Comparison of ENCODE assay signal across 2 cellular contexts in the genomic region with DNA sequence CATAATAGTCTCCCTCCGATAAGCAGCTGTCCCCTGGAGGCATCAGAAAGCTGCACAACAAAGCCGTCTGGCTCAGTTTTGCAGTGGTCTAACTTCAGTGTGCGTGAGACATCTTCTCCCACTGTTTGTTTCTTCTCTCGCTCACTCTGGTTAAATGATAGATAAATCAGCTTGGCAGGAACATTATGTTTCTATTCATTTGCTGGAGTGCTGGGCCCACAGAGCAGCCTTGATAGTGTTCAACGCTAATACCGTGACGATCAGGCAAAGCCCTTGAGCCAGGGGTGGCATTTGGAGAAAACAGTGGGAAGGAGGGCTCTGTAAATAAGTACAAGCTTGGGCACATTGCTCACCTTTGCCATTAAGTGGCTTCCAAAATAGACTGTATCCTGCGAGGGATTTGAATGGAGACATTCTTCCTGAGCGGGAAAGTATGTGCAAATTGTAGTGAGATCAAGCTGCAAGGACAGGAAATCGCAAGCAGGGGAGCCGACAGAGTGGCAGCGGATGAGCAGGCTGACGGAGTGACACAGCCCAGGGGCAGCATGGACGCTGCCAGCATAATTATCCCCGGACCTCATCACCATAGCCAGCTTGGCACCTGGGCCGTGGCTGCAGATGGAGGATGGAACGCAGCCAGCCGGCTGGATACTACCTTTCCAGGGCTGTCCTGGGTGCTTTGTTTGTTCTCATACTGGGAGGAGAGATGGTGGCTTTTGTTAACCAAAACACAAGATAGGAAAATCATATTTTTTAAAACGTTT.
TF ChIP-seq lines count a peak whose summit lies in the region.

No MANE protein-coding gene starts in this region.

TF ChIP-seq in SK-N-SH, 30 proteins besides CTCF, POLR2A, EP300 and RAD21 (continued from another document):
- TF ChIP-seq NFIC (IDR thresholded peaks at IDR 0.05; ENCODE audit: borderline replicate concordance) (no peak), CHD2 (IDR thresholded peaks at IDR 0.05; ENCODE audit: low read length, partially characterized antibody) (no peak), TEAD4 (IDR thresholded peaks at IDR 0.05; ENCODE audit: borderline replicate concordance, insufficient read depth) (no peak)

TF ChIP-seq in SK-N-SH treated with all-trans-retinoic acid at 6 μM for 48 hours, 23 proteins besides CTCF, POLR2A, EP300 and RAD21 (continued from another document):
- TF ChIP-seq TCF4 (CRISPR knock-in tag; IDR thresholded peaks at IDR 0.05; ENCODE audit: borderline replicate concordance) (no peak), OSR1 (CRISPR knock-in tag; IDR thresholded peaks at IDR 0.05) (no peak), SNAI2 (CRISPR knock-in tag; IDR thresholded peaks at IDR 0.05) (no peak)
- TF ChIP-seq, protein P1, sequence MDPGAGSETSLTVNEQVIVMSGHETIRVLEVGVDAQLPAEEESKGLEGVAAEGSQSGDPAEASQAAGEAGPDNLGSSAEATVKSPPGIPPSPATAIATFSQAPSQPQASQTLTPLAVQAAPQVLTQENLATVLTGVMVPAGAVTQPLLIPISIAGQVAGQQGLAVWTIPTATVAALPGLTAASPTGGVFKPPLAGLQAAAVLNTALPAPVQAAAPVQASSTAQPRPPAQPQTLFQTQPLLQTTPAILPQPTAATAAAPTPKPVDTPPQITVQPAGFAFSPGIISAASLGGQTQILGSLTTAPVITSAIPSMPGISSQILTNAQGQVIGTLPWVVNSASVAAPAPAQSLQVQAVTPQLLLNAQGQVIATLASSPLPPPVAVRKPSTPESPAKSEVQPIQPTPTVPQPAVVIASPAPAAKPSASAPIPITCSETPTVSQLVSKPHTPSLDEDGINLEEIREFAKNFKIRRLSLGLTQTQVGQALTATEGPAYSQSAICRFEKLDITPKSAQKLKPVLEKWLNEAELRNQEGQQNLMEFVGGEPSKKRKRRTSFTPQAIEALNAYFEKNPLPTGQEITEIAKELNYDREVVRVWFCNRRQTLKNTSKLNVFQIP (CRISPR knock-in tag; IDR thresholded peaks at IDR 0.05; ENCODE audit: borderline replicate concordance, low read depth) = no peak
- TF ChIP-seq, protein P2, sequence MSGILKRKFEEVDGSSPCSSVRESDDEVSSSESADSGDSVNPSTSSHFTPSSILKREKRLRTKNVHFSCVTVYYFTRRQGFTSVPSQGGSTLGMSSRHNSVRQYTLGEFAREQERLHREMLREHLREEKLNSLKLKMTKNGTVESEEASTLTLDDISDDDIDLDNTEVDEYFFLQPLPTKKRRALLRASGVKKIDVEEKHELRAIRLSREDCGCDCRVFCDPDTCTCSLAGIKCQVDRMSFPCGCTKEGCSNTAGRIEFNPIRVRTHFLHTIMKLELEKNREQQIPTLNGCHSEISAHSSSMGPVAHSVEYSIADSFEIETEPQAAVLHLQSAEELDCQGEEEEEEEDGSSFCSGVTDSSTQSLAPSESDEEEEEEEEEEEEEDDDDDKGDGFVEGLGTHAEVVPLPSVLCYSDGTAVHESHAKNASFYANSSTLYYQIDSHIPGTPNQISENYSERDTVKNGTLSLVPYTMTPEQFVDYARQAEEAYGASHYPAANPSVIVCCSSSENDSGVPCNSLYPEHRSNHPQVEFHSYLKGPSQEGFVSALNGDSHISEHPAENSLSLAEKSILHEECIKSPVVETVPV (CRISPR knock-in tag; IDR thresholded peaks at IDR 0.05) = no peak
TF ChIP-seq in SK-N-SH treated with all-trans-retinoic acid at 6 μM for 48 hours: peak in this region for 0.
